In genomic region chr7:70726951-70727378, GRCh38 we compare ENCODE assay signal across 16 cellular contexts.
DNase-seq lines count a peak whose midpoint lies in the region; ATAC-seq, FAIRE-seq and TF ChIP-seq lines count a peak whose summit lies in the region.
"Had no signal": no experiment of that assay in that cellular context is flagged by ENCODE, and none has a peak within 500 bp of the region (broad histone marks: within the 10 kb centered on the region; RNA-seq: fewer than 3 reads in every experiment).

No MANE protein-coding gene starts in this region.

- H3K4me1 ChIP-seq in keratinocyte (ENCODE audit: control insufficient read depth, extremely low read depth, insufficient read depth, low read length) = peaks cover 44% of the 10 kb centered on the region
- H3K4me1 ChIP-seq: colonic mucosa had no signal

- peak overlapping the region; percentile 34 for H3K27ac ChIP-seq in keratinocyte (ENCODE audit: control insufficient read depth, insufficient read depth, low read length)
- H3K27ac ChIP-seq: colonic mucosa had no signal

- peak overlapping the region; percentile 30 for H2AFZ ChIP-seq in keratinocyte (ENCODE audit: control insufficient read depth, low read length)

- DNase-seq in keratinocyte (ENCODE audit: low read depth, low spot score) (no peak), DMS 273 (lab: John Stamatoyannopoulos, UW; ENCODE audit: unreplicated experiment) (no peak), cerebellum (ENCODE audit: low spot score) (no peak)
- no peak for DNase-seq in activated CD4-positive, CD25-positive, alpha-beta regulatory T cell (lab: John Stamatoyannopoulos, UW)
- DNase-seq: activated CD4-positive, CD25-positive, alpha-beta regulatory T cell treated with anti-CD3 and anti-CD28 coated beads, Interleukin-2, amount 50 U/mL, for 72 hours; activated naive CD4-positive, alpha-beta T cell treated with Interleukin-2 at 50 U/mL for 16 hours; colonic mucosa; left ventricle myocardium superior; posterior cingulate gyrus; Right ventricle myocardium superior; stimulated activated CD4-positive, alpha-beta T cell treated with anti-CD3 and anti-CD28 coated beads, Interleukin-4, amount 100 ng/mL, for 1 hour had no signal

- H3K27me3 ChIP-seq in keratinocyte (ENCODE audit: control insufficient read depth, extremely low read depth, insufficient read depth, low read length) = no peaks in the 10 kb centered on the region
- H3K27me3 ChIP-seq: colonic mucosa had no signal

- no peaks in the 10 kb centered on the region for H4K20me1 ChIP-seq in keratinocyte (ENCODE audit: control insufficient read depth, extremely low read depth, insufficient read depth, low read length)

- H3K36me3 ChIP-seq in keratinocyte (ENCODE audit: control insufficient read depth in 2 of 2, extremely low read depth in 1 of 2, insufficient read depth in 2 of 2, low read length in 2 of 2) = peaks cover 0 to 4% of the 10 kb centered on the region in 2 experiments
- H3K36me3 ChIP-seq: colonic mucosa had no signal

- dilution Hi-C loops in keratinocyte (cut with MboI; ENCODE audit: extremely low pct_ligation_motif_present, low sequenced_read_pairs) = no loop called here

- FAIRE-seq in keratinocyte (lab: Jason Lieb, UNC) = peak; percentile 56
- FAIRE-seq: K562 had no signal

- ATAC-seq in GM18505 (IDR thresholded peaks at IDR 0.05; ENCODE audit: unreplicated experiment) (peak; percentile 47), GM21447 (IDR thresholded peaks at IDR 0.05; ENCODE audit: unreplicated experiment) (peak; percentile 73), HG03342 (IDR thresholded peaks at IDR 0.05; ENCODE audit: unreplicated experiment) (peak; percentile 56), HG02840 (IDR thresholded peaks at IDR 0.05; ENCODE audit: low FRiP score, unreplicated experiment) (no peak)
- ATAC-seq: K562, left ventricle myocardium superior had no signal

- TF ChIP-seq POLR2A in GM18505 (IDR thresholded peaks at IDR 0.05; ENCODE audit: borderline replicate concordance, extremely low read depth, insufficient read depth, insufficient read length) = no peak

- H3K9me1 ChIP-seq in keratinocyte (ENCODE audit: control insufficient read depth, extremely low read depth, insufficient read depth, low read length) = peaks cover 4% of the 10 kb centered on the region

- H3K4me2 ChIP-seq in keratinocyte (ENCODE audit: control insufficient read depth, extremely low read depth, insufficient read depth, low read depth, low read length) = peak overlapping the region; percentile 93

- TF ChIP-seq CTCF in keratinocyte (optimal IDR thresholded peaks at IDR 0.05 in 1 of 3, IDR thresholded peaks at IDR 0.05 in 1 of 3, conservative IDR thresholded peaks at IDR 0.05 in 1 of 3; ENCODE audit: extremely low read depth in 1 of 3, insufficient read depth in 2 of 3, low read length in 3 of 3) = no peak

- peaks cover 66% of the 10 kb centered on the region for H3K79me2 ChIP-seq in keratinocyte (ENCODE audit: control insufficient read depth, insufficient read depth, low read length)

- peaks cover 3% of the 10 kb centered on the region for H3K9me3 ChIP-seq in keratinocyte (ENCODE audit: control insufficient read depth, low read depth, low read length)
- H3K9me3 ChIP-seq: colonic mucosa had no signal

- peak overlapping the region; percentile 35 for H3K9ac ChIP-seq in keratinocyte (ENCODE audit: control insufficient read depth, extremely low read depth, insufficient read depth, low read length)

- H3K4me3 ChIP-seq in keratinocyte (ENCODE audit: control insufficient read depth in 2 of 3, extremely low read depth in 1 of 3, insufficient read depth in 2 of 3, low read depth in 1 of 3, low read length in 3 of 3) = peak overlapping the region in 2 of 3 experiments; percentile 32 to 50
- H3K4me3 ChIP-seq: colonic mucosa, K562 had no signal
